1 cellular context compared by ENCODE assay signal in the genomic region with DNA sequence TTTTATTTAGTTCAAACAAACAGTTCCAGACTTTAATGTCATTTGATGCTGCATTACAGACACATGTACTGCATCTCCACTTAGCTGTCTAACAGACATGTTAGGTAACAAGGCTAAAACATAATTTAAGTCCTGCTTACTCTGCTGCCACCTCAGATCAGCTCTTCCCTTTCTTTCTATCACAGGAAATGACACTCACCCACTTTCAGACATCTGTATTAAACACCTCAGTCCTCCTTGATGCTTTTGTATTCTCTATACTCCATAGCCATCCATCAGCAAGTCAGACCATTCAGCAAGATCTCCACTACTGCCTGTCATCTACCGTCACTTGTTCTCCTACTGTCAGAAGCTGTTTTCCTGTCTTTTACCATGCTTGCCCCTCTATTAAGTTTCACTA.
TF ChIP-seq lines count a peak whose summit lies in the region.

No MANE protein-coding gene starts in this region.

TF ChIP-seq in IMR-90, 13 proteins besides CTCF, POLR2A, EP300 and RAD21:
- TF ChIP-seq NFE2L2 (IDR thresholded peaks at IDR 0.05; ENCODE audit: low read depth, low read length), result no peak
TF ChIP-seq in IMR-90: peak in this region for 0.
